In the genomic region with DNA sequence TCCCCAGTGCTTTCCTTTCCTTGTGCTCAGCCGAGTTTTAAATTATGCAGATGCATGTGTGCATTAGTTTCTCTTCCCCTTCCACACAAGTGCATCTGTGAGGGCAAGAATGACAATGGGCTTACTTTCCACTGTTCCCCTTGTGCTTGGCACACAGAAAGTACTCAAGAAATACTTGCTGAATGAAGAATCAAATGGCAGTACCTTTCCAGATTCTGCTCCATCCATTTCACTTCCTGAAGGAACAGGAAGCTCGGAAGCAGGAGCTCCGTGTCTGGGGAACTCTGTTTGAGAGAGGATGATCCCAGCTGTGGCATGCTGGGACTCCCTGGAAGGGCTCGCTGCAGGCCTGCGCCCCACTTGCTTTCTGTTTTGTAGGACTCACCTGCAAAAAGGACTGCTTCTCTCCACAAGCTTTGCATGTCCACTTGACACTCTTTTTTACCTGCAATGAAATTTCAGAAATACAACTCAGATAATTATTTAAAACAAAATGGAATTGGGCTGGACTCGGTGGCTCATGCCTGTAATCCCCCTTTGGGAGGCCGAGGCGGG, we compare ENCODE assay signal across 10 cellular contexts. TPM values are rescaled to one million over a fixed set of nuclear protein-coding genes. Genes with fewer than 3 reads are reported as not detected.
DNase-seq lines count a peak whose midpoint lies in the region; ATAC-seq and TF ChIP-seq lines count a peak whose summit lies in the region.
"Had no signal": no experiment of that assay in that cellular context is flagged by ENCODE, and none has a peak within 500 bp of the region (broad histone marks: within the 10 kb centered on the region; RNA-seq: fewer than 3 reads in every experiment).

No MANE protein-coding gene starts in this region.

- no peak overlapping the region for H3K4me2 ChIP-seq in neural progenitor cell

- no peak overlapping the region for H3K27ac Mint-ChIP-seq in MCF 10A (ENCODE audit: low read depth, unreplicated experiment)
- no peak overlapping the region for H3K27ac Mint-ChIP-seq in neural progenitor cell

- WGBS in liver, result 91% methylated on average over 8 of the region's 8 CpGs

- peaks cover 0 to 14% (median 13%) of the 10 kb centered on the region in 4 donors for H3K4me1 ChIP-seq in liver (ENCODE audit: control insufficient read depth in 4 of 4, insufficient read depth in 4 of 4, low read length in 3 of 4)
- no peaks in the 10 kb centered on the region for H3K4me1 ChIP-seq in neural progenitor cell

- DNase-seq in stimulated activated naive CD4-positive, alpha-beta T cell treated with Interleukin-2 at 50 U/mL for 16 hours (lab: John Stamatoyannopoulos, UW), result no peak
- no peak for DNase-seq in MCF 10A (ENCODE audit: unreplicated experiment)
- DNase-seq in COR-L47 (lab: John Stamatoyannopoulos, UW), result no peak
- no peak for DNase-seq in neural progenitor cell (ENCODE audit: low spot score)
- DNase-seq: midbrain had no signal

- intact Hi-C loops in MCF 10A (cut with micrococcal nuclease), result no loop called here

- no peak overlapping the region for H3K4me3 ChIP-seq in liver (ENCODE audit: low read depth in 1 of 3, low read length in 3 of 3)
- no peak overlapping the region for H3K4me3 ChIP-seq in neural progenitor cell

- H3K27me3 ChIP-seq in liver (ENCODE audit: control insufficient read depth in 4 of 4, insufficient read depth in 4 of 4, low read length in 3 of 4) (no peaks in the 10 kb centered on the region), neural progenitor cell (no peaks in the 10 kb centered on the region)

- no peak overlapping the region for H3K4me3 Mint-ChIP-seq in MCF 10A (ENCODE audit: unreplicated experiment)
- H3K4me3 Mint-ChIP-seq in neural progenitor cell, result no peak overlapping the region

- no TSS peak for BruUV-seq in MCF 10A (replicated peaks; lab: Mats Ljungman, UMichigan)

- TF ChIP-seq CTCF in liver (IDR thresholded peaks at IDR 0.05; ENCODE audit: low read depth, low read length, missing input control) (no peak), MCF 10A (IDR thresholded peaks at IDR 0.05; ENCODE audit: unreplicated experiment) (no peak), neural progenitor cell (IDR thresholded peaks at IDR 0.05) (no peak)

- H4K20me1 ChIP-seq in neural progenitor cell (ENCODE audit: low read depth), result peaks cover 13% of the 10 kb centered on the region

- no peaks in the 10 kb centered on the region for H3K9me3 Mint-ChIP-seq in MCF 10A (ENCODE audit: unreplicated experiment)
- no peaks in the 10 kb centered on the region for H3K9me3 Mint-ChIP-seq in neural progenitor cell

- no peaks in the 10 kb centered on the region for H3K4me1 Mint-ChIP-seq in MCF 10A (ENCODE audit: insufficient read depth, unreplicated experiment)
- H3K4me1 Mint-ChIP-seq in neural progenitor cell, result peaks cover 5% of the 10 kb centered on the region

- peaks cover 6 to 28% (median 18%) of the 10 kb centered on the region in 4 donors for H3K36me3 ChIP-seq in liver (ENCODE audit: control insufficient read depth in 4 of 4, insufficient read depth in 3 of 4, low read depth in 1 of 4, low read length in 3 of 4)
- peaks cover 5% of the 10 kb centered on the region for H3K36me3 ChIP-seq in neural progenitor cell

- H3K9ac ChIP-seq in liver (ENCODE audit: low read depth in 1 of 2, low read length in 2 of 2) (no peak overlapping the region), neural progenitor cell (no peak overlapping the region)

- H3K27ac ChIP-seq in liver (ENCODE audit: low read depth in 1 of 2, low read length in 2 of 2) (peak overlapping the region; percentile 2 to 51), neural progenitor cell (no peak overlapping the region)

- H3K79me2 ChIP-seq in neural progenitor cell (ENCODE audit: low read depth), result peaks cover 40% of the 10 kb centered on the region

- POLR2A ChIA-PET in MCF 10A (lab: Yijun Ruan, JAX), result interaction anchor here (0.8 kb wide), 1 partner anchor 16 kb away, joined by 3 read pairs; no protein-coding TSS in a partner anchor

- ATAC-seq in GM18870 (IDR thresholded peaks at IDR 0.05; ENCODE audit: unreplicated experiment) (peak; percentile 77), GM21717 (IDR thresholded peaks at IDR 0.05; ENCODE audit: unreplicated experiment) (peak; percentile 91), HG03378 (IDR thresholded peaks at IDR 0.05; ENCODE audit: unreplicated experiment) (peak; percentile 81)

- no peaks in the 10 kb centered on the region for H3F3A ChIP-seq in neural progenitor cell (ENCODE audit: low read depth)

- H3K27me3 Mint-ChIP-seq in MCF 10A (ENCODE audit: insufficient read depth, unreplicated experiment), result no peaks in the 10 kb centered on the region
- no peaks in the 10 kb centered on the region for H3K27me3 Mint-ChIP-seq in neural progenitor cell (ENCODE audit: insufficient read depth, low read depth)

- CTCF ChIA-PET in MCF 10A (lab: Yijun Ruan, JAX), result interaction anchor here (0.8 kb wide), 1 partner anchor 23 kb away, joined by 3 read pairs; no protein-coding TSS in a partner anchor

- no peak for TF ChIP-seq RAD21 in liver (IDR thresholded peaks at IDR 0.05)

- H3K9me3 ChIP-seq in liver (ENCODE audit: control insufficient read depth in 4 of 4, low read length in 3 of 4) (no peaks in the 10 kb centered on the region), neural progenitor cell (ENCODE audit: low read depth) (no peaks in the 10 kb centered on the region)

- H2AFZ ChIP-seq in neural progenitor cell (replicated peaks), result no peak overlapping the region

- H3K36me3 Mint-ChIP-seq in MCF 10A (ENCODE audit: insufficient read depth, unreplicated experiment), result peaks cover 6% of the 10 kb centered on the region
- peaks cover 20% of the 10 kb centered on the region for H3K36me3 Mint-ChIP-seq in neural progenitor cell

TF ChIP-seq in liver, 16 proteins besides CTCF, POLR2A, EP300 and RAD21:
- TF ChIP-seq HNF4G (IDR thresholded peaks at IDR 0.05), result no peak
- TF ChIP-seq GABPA (IDR thresholded peaks at IDR 0.05 in 1 of 2, conservative IDR thresholded peaks at IDR 0.05 in 1 of 2), result no peak

RNA-seq across cellular contexts. Expression of a gene that starts 5.5 kb away (rescaled TPM):
- 10 to 100 TPM in 1 of 2 donors, 1 to 10 TPM in 1; 5.4 to 12.0 TPM for total RNA-seq in liver
- polyA plus RNA-seq in liver, result 1 to 10 TPM; 7.1 to 7.6 TPM
- 40.3 and 42.8 TPM in 2 replicates for total RNA-seq in MCF 10A (2022)
- total RNA-seq in neural progenitor cell (ENCODE audit: low replicate concordance), result 68.5 and 73.5 TPM in 2 replicates

RNA-seq across cellular contexts. Expression of a gene that starts 32.4 kb away (rescaled TPM):
- total RNA-seq in liver (100 to 1,000 TPM; 127 to 208 TPM), MCF 10A (2022) (612 and 1,251 TPM in 2 replicates), neural progenitor cell (ENCODE audit: low replicate concordance) (27.6 and 55.0 TPM in 2 replicates)
- 100 to 1,000 TPM; 303 to 330 TPM for polyA plus RNA-seq in liver

RNA-seq across cellular contexts. Expression of a gene that starts 46.4 kb away (rescaled TPM):
- total RNA-seq in liver, result 100 to 1,000 TPM in 1 of 2 donors, 10 to 100 TPM in 1; 42.0 to 120 TPM
- polyA plus RNA-seq in liver, result 100 to 1,000 TPM in 1 of 2 donors, 10 to 100 TPM in 1; 47.8 to 156 TPM
- 153 and 198 TPM in 2 replicates for total RNA-seq in MCF 10A (2022)
- total RNA-seq in neural progenitor cell (ENCODE audit: low replicate concordance), result 32.1 and 52.9 TPM in 2 replicates

RNA-seq across cellular contexts. Expression of a gene that starts 54.6 kb away (rescaled TPM):
- 10 to 100 TPM; 23.1 to 55.4 TPM for total RNA-seq in liver
- 10 to 100 TPM; 32.3 to 45.1 TPM for polyA plus RNA-seq in liver
- 162 and 166 TPM in 2 replicates for total RNA-seq in MCF 10A (2022)
- 26.7 and 60.1 TPM in 2 replicates for total RNA-seq in neural progenitor cell (ENCODE audit: low replicate concordance)

RNA-seq across cellular contexts. Expression of a gene that starts 59.3 kb away (rescaled TPM):
- total RNA-seq in liver (1 to 10 TPM; 1.3 to 1.8 TPM), MCF 10A (2022) (2.1 and 2.2 TPM in 2 replicates), neural progenitor cell (ENCODE audit: low replicate concordance) (0.81 TPM in 1 of 2 replicates, not detected in the other)
- polyA plus RNA-seq in liver, result 1 to 10 TPM; 2.4 to 3.3 TPM
- total RNA-seq: M059J had no signal
